Comparison of ENCODE assay signal across 24 cellular contexts in genomic region chr11:67516806-67517205, GRCh38. TPM values are rescaled to one million over a fixed set of nuclear protein-coding genes. Genes with fewer than 3 reads are reported as not detected.
A peak's percentile ranks its signal among the peaks of the same experiment; 100 is the strongest.
DNase-seq lines count a peak whose midpoint lies in the region; ATAC-seq, FAIRE-seq and TF ChIP-seq lines count a peak whose summit lies in the region.
"Had no signal": no experiment of that assay in that cellular context is flagged by ENCODE, and none has a peak within 500 bp of the region (broad histone marks: within the 10 kb centered on the region; RNA-seq: fewer than 3 reads in every experiment).

No MANE protein-coding gene starts in this region.

- H4K91ac ChIP-seq in H1 (replicated peaks; ENCODE audit: insufficient read length, low read length) = no peak overlapping the region

- DNase-seq in NCI-H82 (lab: John Stamatoyannopoulos, UW) = peak; percentile 75
- no peak for DNase-seq in H1 (ENCODE audit: low read depth in 1 of 2, low spot score in 2 of 2)
- peak; percentile 52 for DNase-seq in posterior vena cava (ENCODE audit: low spot score)
- DNase-seq in naive thymus-derived CD8-positive, alpha-beta T cell = no peak
- no peak for DNase-seq in GM12892 (ENCODE audit: insufficient read length)
- DNase-seq: C1 segment of cervical spinal cord; Caco-2; CD4-positive, alpha-beta memory T cell; DMS 273 treated with DMSO at 0.1 percent for 48 hours; DMS79; EL; GDM1; GM23248; H9 had no signal

- peaks cover 0 to 7% (median 1%) of the 10 kb centered on the region in 5 donors for H3K27me3 Mint-ChIP-seq in naive thymus-derived CD8-positive, alpha-beta T cell

- 0 out of 2 replicates have a peak overlapping the region, but pooled peaks have one; percentile 50 for H2BK12ac ChIP-seq in H1 (ENCODE audit: low read depth, low read length)

- no peaks in the 10 kb centered on the region for H3K4me1 ChIP-seq in H1 (replicated peaks in 1 of 4; ENCODE audit: control insufficient read depth in 3 of 4, insufficient read depth in 4 of 4, low read length in 3 of 4)

- no peak overlapping the region for H2AFZ ChIP-seq in H1 (ENCODE audit: low read length)
- H2AFZ ChIP-seq: GM23248 had no signal

- no peak overlapping the region for H3K4me3 ChIP-seq in H1 (ENCODE audit: extremely low read depth in 1 of 4, insufficient read depth in 2 of 4, low read depth in 3 of 4, low read length in 4 of 4)
- H3K4me3 ChIP-seq: GM12878, GM23248 had no signal

- TF ChIP-seq CTCF in H1 (IDR thresholded peaks at IDR 0.05; ENCODE audit: control extremely low read depth in 1 of 3, insufficient read depth in 1 of 3, low read depth in 1 of 3, low read length in 3 of 3) = no peak

- no peak overlapping the region for H3K14ac ChIP-seq in H1 (ENCODE audit: insufficient read length)

- H3K56ac ChIP-seq in H1 (replicated peaks; ENCODE audit: insufficient read length, low read depth, low read length) = no peak overlapping the region

- H3K9me3 ChIP-seq in H1 (ENCODE audit: insufficient read depth in 2 of 2, low read depth in 1 of 2, low read length in 1 of 2) = no peaks in the 10 kb centered on the region
- H3K9me3 ChIP-seq: Caco-2 had no signal

- WGBS in H1 (ENCODE audit: extremely low coverage in 1 of 2, insufficient coverage in 1 of 2, insufficient read length in 1 of 2, insufficient replicate concordance in 2 of 2, low coverage in 1 of 2, low lambda C conversion rate in 2 of 2, missing lambda C conversion rate in 1 of 2), 2 experiments = 91% methylated on average over 9 of the region's 9 CpGs; no CpG with 5 or more reads in 1 of the 2 experiments

- no peaks in the 10 kb centered on the region for H3K36me3 Mint-ChIP-seq in naive thymus-derived CD8-positive, alpha-beta T cell
- H3K36me3 Mint-ChIP-seq: CD4-positive, alpha-beta memory T cell had no signal

- ATAC-seq in naive thymus-derived CD8-positive, alpha-beta T cell = no peak
- ATAC-seq in GM19395 (IDR thresholded peaks at IDR 0.05; ENCODE audit: unreplicated experiment) = no peak
- ATAC-seq in activated CD4-positive, CD25-positive, alpha-beta regulatory T cell treated with anti-CD3 and anti-CD28 coated beads, Interleukin-2, amount 50 U/mL, for 24 hours = no peak
- ATAC-seq: GM12878, HCT116 had no signal

- no peak overlapping the region for H3K4me2 ChIP-seq in H1 (ENCODE audit: insufficient read depth in 1 of 2, low read depth in 2 of 2, low read length in 2 of 2)

- TF ChIP-seq POLR2A in H1 (IDR thresholded peaks at IDR 0.05; ENCODE audit: control extremely low read depth in 1 of 2, low read depth in 2 of 2, low read length in 2 of 2) (no peak), GM12892 (IDR thresholded peaks at IDR 0.05; ENCODE audit: low read depth, low read length) (no peak)

- no peaks in the 10 kb centered on the region for H3K36me3 ChIP-seq in H1 (ENCODE audit: control insufficient read depth in 2 of 4, insufficient read depth in 4 of 4, low read length in 3 of 4)

- H3K27me3 ChIP-seq in H1 (replicated peaks in 1 of 4; ENCODE audit: control insufficient read depth in 3 of 4, extremely low read depth in 1 of 4, insufficient read depth in 3 of 4, low read length in 3 of 4) = peaks cover 0 to 8% (median 2%) of the 10 kb centered on the region in 4 experiments; a peak in 2 of 7 replicates

- no peak overlapping the region for H2BK15ac ChIP-seq in H1 (ENCODE audit: low read length)

- H3K27ac Mint-ChIP-seq in naive thymus-derived CD8-positive, alpha-beta T cell = no peak overlapping the region
- H3K27ac Mint-ChIP-seq: CD4-positive, alpha-beta memory T cell had no signal

- H3K79me1 ChIP-seq in H1 (ENCODE audit: low read depth, low read length) = no peaks in the 10 kb centered on the region

- H3K9ac ChIP-seq in H1 (replicated peaks in 1 of 4; ENCODE audit: extremely low read depth in 1 of 4, low read depth in 3 of 4, low read length in 3 of 4) = no peak overlapping the region
- H3K9ac ChIP-seq: GM23248 had no signal

- H4K8ac ChIP-seq in H1 (ENCODE audit: extremely low read depth, insufficient read depth, low read length) = peak overlapping the region; percentile 45

- POLR2A ChIA-PET in H1 (lab: Charles Lee; ENCODE audit: partially characterized antibody) = no interaction called here
- POLR2A ChIA-PET in naive thymus-derived CD8-positive, alpha-beta T cell (lab: Charles Lee) = interaction anchor here (1.4 kb wide), 1 partner anchor 12 kb away, joined by 3 read pairs; the partner anchor contains the start of gene PITPNM1

- H2BK20ac ChIP-seq in H1 (ENCODE audit: low read length) = no peak overlapping the region

- intact Hi-C loops in posterior vena cava (cut with DNase I) = no loop called here

- no peaks in the 10 kb centered on the region for H4K20me1 ChIP-seq in H1 (replicated peaks in 1 of 2; ENCODE audit: control insufficient read depth in 1 of 2, insufficient read depth in 2 of 2, low read length in 2 of 2)

- no peak overlapping the region for H3K18ac ChIP-seq in H1 (ENCODE audit: extremely low read depth, low read length)

- no peaks in the 10 kb centered on the region for H3K4me1 Mint-ChIP-seq in naive thymus-derived CD8-positive, alpha-beta T cell
- H3K4me1 Mint-ChIP-seq: CD4-positive, alpha-beta memory T cell; H9 had no signal

- H4K5ac ChIP-seq in H1 (ENCODE audit: insufficient read length, low read depth, low read length) = no peak overlapping the region

- no peaks in the 10 kb centered on the region for H3K23me2 ChIP-seq in H1 (ENCODE audit: low read depth, low read length)

- H3K4me3 Mint-ChIP-seq in naive thymus-derived CD8-positive, alpha-beta T cell = no peak overlapping the region
- H3K4me3 Mint-ChIP-seq: CD4-positive, alpha-beta memory T cell; H9 had no signal

- H3K79me2 ChIP-seq in H1 (ENCODE audit: control insufficient read depth in 1 of 2, insufficient read depth in 2 of 2, low read length in 2 of 2) = no peaks in the 10 kb centered on the region

- no peak overlapping the region for H3K23ac ChIP-seq in H1 (ENCODE audit: insufficient read length)

- no peaks in the 10 kb centered on the region for H3K9me3 Mint-ChIP-seq in naive thymus-derived CD8-positive, alpha-beta T cell
- H3K9me3 Mint-ChIP-seq: CD4-positive, alpha-beta memory T cell; H9 had no signal

- no peak overlapping the region for H3K27ac ChIP-seq in H1 (ENCODE audit: low read depth, low read length)
- H3K27ac ChIP-seq: GM23248 had no signal

- no peak overlapping the region for H2BK120ac ChIP-seq in H1 (replicated peaks; ENCODE audit: low read depth, low read length)

- TF ChIP-seq RAD21 in H1 (IDR thresholded peaks at IDR 0.05 in 1 of 2, conservative IDR thresholded peaks at IDR 0.05 in 1 of 2; ENCODE audit: low read depth in 2 of 2, low read length in 2 of 2) = no peak

- no peak for TF ChIP-seq EP300 in H1 (IDR thresholded peaks at IDR 0.05; ENCODE audit: borderline replicate concordance in 1 of 2, low read depth in 2 of 2, low read length in 2 of 2)

- FAIRE-seq in H1 (lab: Jason Lieb, UNC) (no peak), GM12892 (lab: Jason Lieb, UNC) (no peak)
- FAIRE-seq: D721Med, GM12878, GM18507 had no signal

- no peak overlapping the region for H2AK5ac ChIP-seq in H1 (ENCODE audit: low read depth, low read length)

- no peak overlapping the region for H2BK5ac ChIP-seq in H1 (ENCODE audit: low read depth, low read length)

- CTCF ChIA-PET in H1 (lab: Charles Lee; ENCODE audit: partially characterized antibody) = interaction anchor here (1.4 kb wide), 1 partner anchor 56 kb away, joined by 5 read pairs; no protein-coding TSS in a partner anchor

- no peak overlapping the region for H3K4ac ChIP-seq in H1 (replicated peaks; ENCODE audit: insufficient read length, low read depth, low read length)

RNA-seq across cellular contexts. Expression of gene CABP2, which starts 6.4 kb away (rescaled TPM):
- total RNA-seq in H1 (2021; fragmentation: NEBNext Ultra II Directional; extraction: Animal tissue kit (Norgen Biotek cat#: 25700)) = not detected in 2 replicates
- polyA plus RNA-seq in H1 (2011; rRNA removed) = not detected in 2 replicates
- not detected for polyA plus RNA-seq in H1 (2011; cell fraction: cytosol; rRNA removed)
- not detected for polyA plus RNA-seq in H1 (2011; cell fraction: nucleus; rRNA removed)
- not detected in 4 replicates for polyA plus RNA-seq in H1 (2012, experiment 1 of 2)
- polyA plus RNA-seq in H1 (2012, experiment 2 of 2) = not detected
- polyA plus RNA-seq in H1 (2013, experiment 1 of 2) = not detected
- not detected for polyA plus RNA-seq in H1 (2013, experiment 2 of 2)
- not detected in 2 replicates for polyA minus RNA-seq in H1 (2011; rRNA and poly(A)+ RNA removed)
- polyA minus RNA-seq in H1 (2011; cell fraction: cytosol; rRNA and poly(A)+ RNA removed) = not detected
- polyA minus RNA-seq in H1 (2011; cell fraction: nucleus; rRNA and poly(A)+ RNA removed) = not detected
- not detected for total RNA-seq in posterior vena cava
- total RNA-seq in naive thymus-derived CD8-positive, alpha-beta T cell = not detected
- not detected for polyA plus RNA-seq in naive thymus-derived CD8-positive, alpha-beta T cell
- polyA plus RNA-seq in GM12892 (2012; ENCODE audit: missing spikeins) = not detected
- total RNA-seq: A172; A673; Caco-2; CD4-positive, alpha-beta memory T cell; GM12878; GM23248; H4; H9 had no signal
- polyA plus RNA-seq: BJ; CD4-positive, alpha-beta memory T cell; GM12878; GM23248 had no signal

RNA-seq across cellular contexts. Expression of gene CDK2AP2, which starts 8.8 kb away (rescaled TPM):
- total RNA-seq in H1 (2021; fragmentation: NEBNext Ultra II Directional; extraction: Animal tissue kit (Norgen Biotek cat#: 25700)) = 47.3 and 49.6 TPM in 2 replicates
- polyA plus RNA-seq in H1 (2011; rRNA removed) = 65.1 and 89.6 TPM in 2 replicates
- polyA plus RNA-seq in H1 (2011; cell fraction: cytosol; rRNA removed) = 33.8 TPM
- polyA plus RNA-seq in H1 (2011; cell fraction: nucleus; rRNA removed) = 39.1 TPM
- 37.4 to 52.9 TPM (median 45.6 TPM) in 4 replicates for polyA plus RNA-seq in H1 (2012, experiment 1 of 2)
- polyA plus RNA-seq in H1 (2012, experiment 2 of 2) = 65.6 TPM
- polyA plus RNA-seq in H1 (2013, experiment 1 of 2) = 35.4 TPM
- polyA plus RNA-seq in H1 (2013, experiment 2 of 2) = 38.4 TPM
- polyA minus RNA-seq in H1 (2011; rRNA and poly(A)+ RNA removed) = 12.5 and 16.2 TPM in 2 replicates
- polyA minus RNA-seq in H1 (2011; cell fraction: cytosol; rRNA and poly(A)+ RNA removed) = 28.0 TPM
- polyA minus RNA-seq in H1 (2011; cell fraction: nucleus; rRNA and poly(A)+ RNA removed) = 25.7 TPM
- 10 to 100 TPM; 39.7 to 40.0 TPM for total RNA-seq in posterior vena cava
- total RNA-seq in naive thymus-derived CD8-positive, alpha-beta T cell = 10 to 100 TPM; 41.8 to 46.4 TPM
- 10 to 100 TPM; 75.9 to 96.8 (median 79.5) TPM for polyA plus RNA-seq in naive thymus-derived CD8-positive, alpha-beta T cell
- polyA plus RNA-seq in GM12892 (2012; ENCODE audit: missing spikeins) = 37.0 TPM

RNA-seq across cellular contexts. Expression of gene PITPNM1, which starts 11.6 kb away (rescaled TPM):
- total RNA-seq in H1 (2021; fragmentation: NEBNext Ultra II Directional; extraction: Animal tissue kit (Norgen Biotek cat#: 25700)) = 52.7 and 55.0 TPM in 2 replicates
- 27.2 and 45.1 TPM in 2 replicates for polyA plus RNA-seq in H1 (2011; rRNA removed)
- 26.4 TPM for polyA plus RNA-seq in H1 (2011; cell fraction: cytosol; rRNA removed)
- polyA plus RNA-seq in H1 (2011; cell fraction: nucleus; rRNA removed) = 74.8 TPM
- 24.2 to 30.4 TPM (median 27.3 TPM) in 4 replicates for polyA plus RNA-seq in H1 (2012, experiment 1 of 2)
- polyA plus RNA-seq in H1 (2012, experiment 2 of 2) = 25.8 TPM
- polyA plus RNA-seq in H1 (2013, experiment 1 of 2) = 28.4 TPM
- polyA plus RNA-seq in H1 (2013, experiment 2 of 2) = 28.5 TPM
- 14.8 and 18.7 TPM in 2 replicates for polyA minus RNA-seq in H1 (2011; rRNA and poly(A)+ RNA removed)
- 32.3 TPM for polyA minus RNA-seq in H1 (2011; cell fraction: cytosol; rRNA and poly(A)+ RNA removed)
- polyA minus RNA-seq in H1 (2011; cell fraction: nucleus; rRNA and poly(A)+ RNA removed) = 30.9 TPM
- total RNA-seq in posterior vena cava = 10 to 100 TPM; 31.5 to 42.7 TPM
- 100 to 1,000 TPM; 118 to 120 TPM for total RNA-seq in naive thymus-derived CD8-positive, alpha-beta T cell
- 10 to 100 TPM; 13.8 to 36.5 (median 15.9) TPM for polyA plus RNA-seq in naive thymus-derived CD8-positive, alpha-beta T cell
- 12.0 TPM for polyA plus RNA-seq in GM12892 (2012; ENCODE audit: missing spikeins)

RNA-seq across cellular contexts. Expression of gene AIP, which starts 34.0 kb away (rescaled TPM):
- total RNA-seq in H1 (2021; fragmentation: NEBNext Ultra II Directional; extraction: Animal tissue kit (Norgen Biotek cat#: 25700)) = 28.8 and 29.8 TPM in 2 replicates
- 54.4 and 68.6 TPM in 2 replicates for polyA plus RNA-seq in H1 (2011; rRNA removed)
- 66.1 TPM for polyA plus RNA-seq in H1 (2011; cell fraction: cytosol; rRNA removed)
- 52.2 TPM for polyA plus RNA-seq in H1 (2011; cell fraction: nucleus; rRNA removed)
- polyA plus RNA-seq in H1 (2012, experiment 1 of 2) = 25.4 to 39.2 TPM (median 35.0 TPM) in 4 replicates
- polyA plus RNA-seq in H1 (2012, experiment 2 of 2) = 35.9 TPM
- 19.5 TPM for polyA plus RNA-seq in H1 (2013, experiment 1 of 2)
- polyA plus RNA-seq in H1 (2013, experiment 2 of 2) = 19.1 TPM
- 27.2 TPM in 2 replicates for polyA minus RNA-seq in H1 (2011; rRNA and poly(A)+ RNA removed)
- 19.8 TPM for polyA minus RNA-seq in H1 (2011; cell fraction: cytosol; rRNA and poly(A)+ RNA removed)
- 17.7 TPM for polyA minus RNA-seq in H1 (2011; cell fraction: nucleus; rRNA and poly(A)+ RNA removed)
- total RNA-seq in posterior vena cava = 10 to 100 TPM; 44.4 to 50.5 TPM
- 100 to 1,000 TPM; 136 to 141 TPM for total RNA-seq in naive thymus-derived CD8-positive, alpha-beta T cell
- polyA plus RNA-seq in naive thymus-derived CD8-positive, alpha-beta T cell = 100 to 1,000 TPM; 146 to 169 (median 146) TPM
- 96.4 TPM for polyA plus RNA-seq in GM12892 (2012; ENCODE audit: missing spikeins)

RNA-seq across cellular contexts. Expression of gene TMEM134, which starts 47.8 kb away (rescaled TPM):
- total RNA-seq in H1 (2021; fragmentation: NEBNext Ultra II Directional; extraction: Animal tissue kit (Norgen Biotek cat#: 25700)) = 32.4 and 33.5 TPM in 2 replicates
- polyA plus RNA-seq in H1 (2011; rRNA removed) = 229 and 268 TPM in 2 replicates
- 137 TPM for polyA plus RNA-seq in H1 (2011; cell fraction: cytosol; rRNA removed)
- 92.9 TPM for polyA plus RNA-seq in H1 (2011; cell fraction: nucleus; rRNA removed)
- 33.1 to 44.0 TPM (median 41.7 TPM) in 4 replicates for polyA plus RNA-seq in H1 (2012, experiment 1 of 2)
- 29.0 TPM for polyA plus RNA-seq in H1 (2012, experiment 2 of 2)
- polyA plus RNA-seq in H1 (2013, experiment 1 of 2) = 35.4 TPM
- 38.9 TPM for polyA plus RNA-seq in H1 (2013, experiment 2 of 2)
- 3.5 and 4.4 TPM in 2 replicates for polyA minus RNA-seq in H1 (2011; rRNA and poly(A)+ RNA removed)
- polyA minus RNA-seq in H1 (2011; cell fraction: cytosol; rRNA and poly(A)+ RNA removed) = 15.0 TPM
- 24.3 TPM for polyA minus RNA-seq in H1 (2011; cell fraction: nucleus; rRNA and poly(A)+ RNA removed)
- 10 to 100 TPM; 31.0 to 35.9 TPM for total RNA-seq in posterior vena cava
- 100 to 1,000 TPM; 105 to 111 TPM for total RNA-seq in naive thymus-derived CD8-positive, alpha-beta T cell
- polyA plus RNA-seq in naive thymus-derived CD8-positive, alpha-beta T cell = 100 to 1,000 TPM; 128 to 148 (median 144) TPM
- polyA plus RNA-seq in GM12892 (2012; ENCODE audit: missing spikeins) = 28.4 TPM

Comparison
In these comparisons a context has a peak if more than half of its experiments do, and no peak if none do; other contexts are left out.
1. DNase-seq: peak in NCI-H82 (single experiment) and posterior vena cava (single experiment); none in H1 (0 of 2), naive thymus-derived CD8-positive, alpha-beta T cell (0 of 10) and GM12892 (single experiment).